In the genomic region with DNA sequence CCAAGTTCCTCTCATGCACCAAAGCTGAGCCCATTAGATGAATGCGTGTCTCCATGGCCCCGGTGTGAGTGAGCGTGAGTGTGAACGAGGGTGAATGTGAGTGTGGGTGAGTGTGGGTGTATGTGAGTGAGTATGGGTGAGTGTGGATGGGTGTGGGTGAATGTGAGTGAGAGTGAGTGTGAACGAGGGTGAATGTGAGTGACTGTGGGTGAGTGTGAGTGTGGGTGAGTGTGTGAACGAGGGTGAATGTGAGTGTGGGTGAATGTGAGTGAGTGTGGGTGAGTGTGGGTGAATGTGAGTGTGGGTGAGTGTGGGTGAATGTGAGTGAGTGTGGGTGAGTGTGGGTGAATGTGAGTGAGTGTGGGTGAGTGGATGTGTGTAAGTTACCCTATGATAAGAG, we compare ENCODE assay signal across 28 cellular contexts.
"Had no signal": no experiment of that assay in that cellular context is flagged by ENCODE, and none has a peak within 500 bp of the region (broad histone marks: within the 10 kb centered on the region; RNA-seq: fewer than 3 reads in every experiment).

No MANE protein-coding gene starts in this region.

- H3K27ac ChIP-seq: left lung, lower lobe of right lung, pancreas, prostate gland, tibial nerve, upper lobe of left lung had no signal

- H3K4me2 ChIP-seq: smooth muscle cell had no signal

- H3K36me3 ChIP-seq: left lung, lower lobe of right lung, pancreas, prostate gland, tibial nerve, upper lobe of left lung had no signal

- H3K9me3 ChIP-seq: left lung, lower lobe of right lung, pancreas, prostate gland, tibial nerve, upper lobe of left lung had no signal

- H3K36me3 Mint-ChIP-seq: immature natural killer cell; naive thymus-derived CD8-positive, alpha-beta T cell; stimulated activated memory B cell treated with anti-CD40 and anti-IgM and Interleukin-4, amounts not matched to agents 10 μg/mL and 1 μg/mL and 100 μg/mL, for 72 hours had no signal

- H3K27me3 Mint-ChIP-seq: naive thymus-derived CD8-positive, alpha-beta T cell; stimulated activated memory B cell treated with anti-CD40 and anti-IgM and Interleukin-4, amounts not matched to agents 10 μg/mL and 1 μg/mL and 100 μg/mL, for 72 hours; stimulated activated naive CD8-positive, alpha-beta T cell treated with anti-CD3 and anti-CD28 coated beads, Interleukin-15, amount 100 ng/mL, for 72 hours had no signal

- H3K4me1 ChIP-seq: left lung, lower lobe of right lung, pancreas, prostate gland, tibial nerve, upper lobe of left lung had no signal

- DNase-seq: hypothalamus; immature natural killer cell; kidney; left colon; left lung; lower lobe of right lung; mammary epithelial cell; mesenchymal stem cell; naive thymus-derived CD8-positive, alpha-beta T cell; nucleus accumbens; pancreas; retina; right cardiac atrium; stimulated activated CD4-positive, alpha-beta T cell treated with anti-CD3 and anti-CD28 coated beads, Interleukin-1b, Interleukin-23, amount 100 ng/mL, for 48 hours; stimulated activated CD4-positive, alpha-beta T cell treated with anti-CD3 and anti-CD28 coated beads, Interleukin-2, amount 100 ng/mL, for 48 hours; stimulated activated CD4-positive, alpha-beta T cell treated with anti-CD3 and anti-CD28 coated beads, Interleukin-4, amount 100 ng/mL, for 4 hours; stimulated activated CD8-positive, alpha-beta memory T cell treated with anti-CD3 and anti-CD28 coated beads, Interleukin-4, amount 100 ng/mL, for 48 hours; stimulated activated naive CD4-positive, alpha-beta T cell treated with Interleukin-2 at 50 U/mL for 16 hours; stimulated activated naive CD8-positive, alpha-beta T cell treated with anti-CD3 and anti-CD28 coated beads, Interleukin-15, amount 100 ng/mL, for 72 hours; substantia nigra; upper lobe of left lung had no signal

- FAIRE-seq: islet of Langerhans, kidney, pancreas had no signal

- H3K4me3 ChIP-seq: left lung, lower lobe of right lung, pancreas, prostate gland, smooth muscle cell, tibial nerve, upper lobe of left lung had no signal

- H3K27ac Mint-ChIP-seq: immature natural killer cell; naive thymus-derived CD8-positive, alpha-beta T cell; nephron; stimulated activated memory B cell treated with anti-CD40 and anti-IgM and Interleukin-4, amounts not matched to agents 10 μg/mL and 1 μg/mL and 100 μg/mL, for 72 hours; stimulated activated naive CD8-positive, alpha-beta T cell treated with anti-CD3 and anti-CD28 coated beads, Interleukin-15, amount 100 ng/mL, for 72 hours had no signal

- H3K9me3 Mint-ChIP-seq: nephron had no signal

- H3K4me3 Mint-ChIP-seq: immature natural killer cell; naive thymus-derived CD8-positive, alpha-beta T cell; nephron; neural crest cell; stimulated activated memory B cell treated with anti-CD40 and anti-IgM and Interleukin-4, amounts not matched to agents 10 μg/mL and 1 μg/mL and 100 μg/mL, for 72 hours; stimulated activated naive CD8-positive, alpha-beta T cell treated with anti-CD3 and anti-CD28 coated beads, Interleukin-15, amount 100 ng/mL, for 72 hours had no signal

- H3K4me1 Mint-ChIP-seq: immature natural killer cell; naive thymus-derived CD8-positive, alpha-beta T cell; nephron; neural crest cell; stimulated activated memory B cell treated with anti-CD40 and anti-IgM and Interleukin-4, amounts not matched to agents 10 μg/mL and 1 μg/mL and 100 μg/mL, for 72 hours; stimulated activated naive CD8-positive, alpha-beta T cell treated with anti-CD3 and anti-CD28 coated beads, Interleukin-15, amount 100 ng/mL, for 72 hours had no signal

- ATAC-seq: left colon; left lung; lower lobe of right lung; naive thymus-derived CD8-positive, alpha-beta T cell; pancreas; right cardiac atrium; stimulated activated memory B cell treated with anti-CD40 and anti-IgM and Interleukin-4, amounts not matched to agents 10 μg/mL and 1 μg/mL and 100 μg/mL, for 72 hours; stimulated activated naive CD8-positive, alpha-beta T cell treated with anti-CD3 and anti-CD28 coated beads, Interleukin-15, amount 100 ng/mL, for 72 hours had no signal

- H3K27me3 ChIP-seq: left lung, pancreas, tibial nerve, upper lobe of left lung had no signal
